In genomic region chr17:29613856-29614255, GRCh38 we compare ENCODE assay signal across 11 cellular contexts. TPM values are rescaled to one million over a fixed set of nuclear protein-coding genes. Genes with fewer than 3 reads are reported as not detected.
DNase-seq lines count a peak whose midpoint lies in the region; ATAC-seq, FAIRE-seq and TF ChIP-seq lines count a peak whose summit lies in the region.
"Had no signal": no experiment of that assay in that cellular context is flagged by ENCODE, and none has a peak within 500 bp of the region (broad histone marks: within the 10 kb centered on the region; RNA-seq: fewer than 3 reads in every experiment).

No MANE protein-coding gene starts in this region.

- no peak overlapping the region for H3K4me3 ChIP-seq in DOHH2 (ENCODE audit: low read length)
- H3K4me3 ChIP-seq in hepatocyte: no peak overlapping the region
- H3K4me3 ChIP-seq in sigmoid colon: peak overlapping the region; percentile 12 to 40 (median 23)

- peaks cover 3% of the 10 kb centered on the region for H3K27me3 Mint-ChIP-seq in activated B cell treated with CpG ODN at 0.5 μM for 24 hours

- DNase-seq in activated B cell treated with CpG ODN at 0.5 μM for 24 hours (no peak), hepatocyte (ENCODE audit: low spot score) (no peak), sigmoid colon (peak; percentile 70), cerebellum (ENCODE audit: low spot score) (no peak), GM12891 (ENCODE audit: insufficient read length, low spot score) (no peak), NCI-H187 treated with DMSO at 0.1 percent for 48 hours (lab: John Stamatoyannopoulos, UW) (no peak), NCI-H1694 treated with DMSO at 0.1 percent for 48 hours (lab: John Stamatoyannopoulos, UW) (no peak)
- DNase-seq: NCI-H226 had no signal

- no peak for FAIRE-seq in GM12891 (lab: Jason Lieb, UNC)
- FAIRE-seq: kidney, TTC549 had no signal

- no peak for TF ChIP-seq POLR2A in sigmoid colon (IDR thresholded peaks at IDR 0.05)
- TF ChIP-seq POLR2A in GM12891 (IDR thresholded peaks at IDR 0.05; ENCODE audit: low read depth, low read length): no peak

- H3F3A ChIP-seq in DOHH2 (ENCODE audit: control insufficient read depth, insufficient read depth): no peaks in the 10 kb centered on the region; the same call in 1 of the 2 replicates

- 51% methylated on average over 11 of the region's 13 CpGs for WGBS in hepatocyte (ENCODE audit: low lambda C conversion rate, missing lambda C conversion rate)
- WGBS in sigmoid colon, 2 donors: 15 to 23% methylated on average over 13 of the region's 13 CpGs

- H3K4me3 Mint-ChIP-seq in activated B cell treated with CpG ODN at 0.5 μM for 24 hours: peak overlapping the region; percentile 29

- H3K4me2 ChIP-seq in DOHH2 (ENCODE audit: low read length) (peak overlapping the region; percentile 52), hepatocyte (peak overlapping the region; percentile 71)

- H2AFZ ChIP-seq in hepatocyte: no peak overlapping the region

- no peaks in the 10 kb centered on the region for H3K36me3 Mint-ChIP-seq in activated B cell treated with CpG ODN at 0.5 μM for 24 hours (ENCODE audit: low read depth)

- peaks cover 38% of the 10 kb centered on the region for H3K4me1 Mint-ChIP-seq in activated B cell treated with CpG ODN at 0.5 μM for 24 hours

- no peak for TF ChIP-seq CTCF in DOHH2 (IDR thresholded peaks at IDR 0.05; ENCODE audit: low read depth, low read length, poor library complexity, severe bottlenecking)
- no peak for TF ChIP-seq CTCF in activated B cell treated with CpG ODN at 0.5 μM for 24 hours (IDR thresholded peaks at IDR 0.05)
- TF ChIP-seq CTCF in hepatocyte (IDR thresholded peaks at IDR 0.05; ENCODE audit: poor library complexity): no peak
- no peak for TF ChIP-seq CTCF in sigmoid colon (IDR thresholded peaks at IDR 0.05)

- H3K79me2 ChIP-seq in DOHH2 (ENCODE audit: control insufficient read depth, low read length) (no peaks in the 10 kb centered on the region), hepatocyte (no peaks in the 10 kb centered on the region)

- no peak for TF ChIP-seq EP300 in sigmoid colon (IDR thresholded peaks at IDR 0.05)

- CTCF ChIA-PET in activated B cell treated with CpG ODN at 0.5 μM for 24 hours (lab: Charles Lee): interaction anchor here (0.8 to 2.1 kb wide), 10 partner anchors 22 to 244 kb away, joined by 3 to 10 read pairs (median 4); partner anchors contain the start of gene ANKRD13B

- no peak overlapping the region for H3K27ac Mint-ChIP-seq in activated B cell treated with CpG ODN at 0.5 μM for 24 hours

- H3K9me3 ChIP-seq in DOHH2 (ENCODE audit: control insufficient read depth, insufficient read depth, low read length) (no peaks in the 10 kb centered on the region), hepatocyte (ENCODE audit: low read depth) (no peaks in the 10 kb centered on the region), sigmoid colon (no peaks in the 10 kb centered on the region)

- H3K27me3 ChIP-seq in DOHH2 (ENCODE audit: control insufficient read depth, low read length): peaks cover 13% of the 10 kb centered on the region
- peaks cover 51% of the 10 kb centered on the region for H3K27me3 ChIP-seq in hepatocyte
- H3K27me3 ChIP-seq in sigmoid colon: no peaks in the 10 kb centered on the region

- H3K9me3 Mint-ChIP-seq in activated B cell treated with CpG ODN at 0.5 μM for 24 hours: no peaks in the 10 kb centered on the region

- intact Hi-C loops in activated B cell treated with CpG ODN at 0.5 μM for 24 hours (cut with micrococcal nuclease): loop anchor here (1.0 to 10.0 kb wide), 3 partner anchors 34 to 469 kb away; partner anchors contain the start of gene TP53I13
- intact Hi-C loops in sigmoid colon (cut with DNase I): loop anchor here (1.0 to 10.0 kb wide), 2 partner anchors 23 to 151 kb away; no protein-coding TSS in a partner anchor

- no peak overlapping the region for H3K27ac ChIP-seq in DOHH2 (ENCODE audit: low read depth, low read length)
- H3K27ac ChIP-seq in hepatocyte: no peak overlapping the region
- peak overlapping the region in 3 of 4 donors; percentile 12 to 69 (median 44) for H3K27ac ChIP-seq in sigmoid colon

- H3K9me2 ChIP-seq in DOHH2 (replicated peaks; ENCODE audit: control insufficient read depth, low read length) (no peaks in the 10 kb centered on the region), hepatocyte (replicated peaks; ENCODE audit: insufficient read depth) (no peaks in the 10 kb centered on the region)

- peaks cover 17% of the 10 kb centered on the region for H4K20me1 ChIP-seq in DOHH2 (ENCODE audit: control insufficient read depth, insufficient read depth, low read depth, low read length)
- H4K20me1 ChIP-seq in hepatocyte (ENCODE audit: insufficient read depth, poor library complexity, severe bottlenecking): no peaks in the 10 kb centered on the region

- H3K4me1 ChIP-seq in DOHH2 (ENCODE audit: control insufficient read depth, low read length): peaks cover 50% of the 10 kb centered on the region
- H3K4me1 ChIP-seq in hepatocyte (ENCODE audit: insufficient read depth): peaks cover 26% of the 10 kb centered on the region
- peaks cover 0 to 64% (median 61%) of the 10 kb centered on the region in 4 donors for H3K4me1 ChIP-seq in sigmoid colon

- POLR2A ChIA-PET in activated B cell treated with CpG ODN at 0.5 μM for 24 hours (lab: Charles Lee): interaction anchor here (0.6 to 1.5 kb wide), 10 partner anchors 9 to 316 kb away, joined by 3 to 10 read pairs (median 4); partner anchors contain the start of genes ABHD15, CORO6 and SSH2

- ATAC-seq in activated B cell treated with CpG ODN at 0.5 μM for 24 hours (ENCODE audit: low read depth): no peak

- peaks cover 10% of the 10 kb centered on the region; the same call in 1 of the 2 replicates for H3K36me3 ChIP-seq in DOHH2 (ENCODE audit: control insufficient read depth, low read length)
- H3K36me3 ChIP-seq in hepatocyte (replicated peaks; ENCODE audit: insufficient read depth, low read depth): no peaks in the 10 kb centered on the region
- no peaks in the 10 kb centered on the region for H3K36me3 ChIP-seq in sigmoid colon

TF ChIP-seq in GM12891, 5 proteins besides CTCF, POLR2A, EP300 and RAD21:
- TF ChIP-seq TAF1 (IDR thresholded peaks at IDR 0.05; ENCODE audit: low read depth, low read length) (no peak), POLR2AphosphoS5 (IDR thresholded peaks at IDR 0.05; ENCODE audit: low read depth, low read length) (no peak), POU2F2 (IDR thresholded peaks at IDR 0.05; ENCODE audit: low read depth, low read length) (no peak), SPI1 (IDR thresholded peaks at IDR 0.05; ENCODE audit: low read depth, low read length) (no peak), PAX5 (IDR thresholded peaks at IDR 0.05; ENCODE audit: insufficient read depth, low read length, severe bottlenecking) (no peak)

RNA-seq across cellular contexts. Expression of gene CORO6, which starts 8.9 kb away (rescaled TPM):
- total RNA-seq in activated B cell treated with CpG ODN at 0.5 μM for 24 hours (4.1 and 5.1 TPM in 2 replicates), hepatocyte (0.83 and 1.5 TPM in 2 replicates), sigmoid colon (10 to 100 TPM; 23.9 to 94.4 (median 35.1) TPM), cerebellum (1.3 TPM)
- polyA plus RNA-seq in hepatocyte (1.9 and 3.4 TPM in 2 replicates), sigmoid colon (1 to 10 TPM in 2 of 3 donors, under 1 TPM in 1; 0.23 to 4.9 (median 3.0) TPM)
- polyA plus RNA-seq in GM12891 (2012; ENCODE audit: low read depth, missing spikeins): 1.5 TPM

RNA-seq across cellular contexts. Expression of gene ANKRD13B, which starts 20.9 kb away (rescaled TPM):
- total RNA-seq in activated B cell treated with CpG ODN at 0.5 μM for 24 hours (3.5 and 5.2 TPM in 2 replicates), hepatocyte (3.5 and 5.1 TPM in 2 replicates), sigmoid colon (10 to 100 TPM in 1 of 4 donors, 1 to 10 TPM in 3; 5.4 to 17.2 (median 6.2) TPM), cerebellum (28.6 TPM)
- polyA plus RNA-seq in hepatocyte (7.2 and 11.6 TPM in 2 replicates), sigmoid colon (1 to 10 TPM; 1.6 to 5.2 (median 3.0) TPM)
- 1.4 TPM for polyA plus RNA-seq in GM12891 (2012; ENCODE audit: low read depth, missing spikeins)

RNA-seq across cellular contexts. Expression of gene GIT1, which starts 24.4 kb away (rescaled TPM):
- total RNA-seq in activated B cell treated with CpG ODN at 0.5 μM for 24 hours: 41.7 and 45.3 TPM in 2 replicates
- 18.6 and 20.0 TPM in 2 replicates for total RNA-seq in hepatocyte
- 35.2 and 46.3 TPM in 2 replicates for polyA plus RNA-seq in hepatocyte
- total RNA-seq in sigmoid colon: 10 to 100 TPM; 13.6 to 31.3 (median 16.8) TPM
- polyA plus RNA-seq in sigmoid colon: 10 to 100 TPM; 16.9 to 28.5 (median 18.0) TPM
- 35.7 TPM for total RNA-seq in cerebellum
- polyA plus RNA-seq in GM12891 (2012; ENCODE audit: low read depth, missing spikeins): 13.2 TPM

RNA-seq across cellular contexts. Expression of gene TP53I13, which starts 45.4 kb away (rescaled TPM):
- 65.1 and 71.2 TPM in 2 replicates for total RNA-seq in activated B cell treated with CpG ODN at 0.5 μM for 24 hours
- total RNA-seq in hepatocyte: 43.4 and 52.9 TPM in 2 replicates
- polyA plus RNA-seq in hepatocyte: 92.9 and 94.2 TPM in 2 replicates
- total RNA-seq in sigmoid colon: 10 to 100 TPM; 28.8 to 41.8 (median 35.4) TPM
- polyA plus RNA-seq in sigmoid colon: 10 to 100 TPM; 14.4 to 79.0 (median 20.3) TPM
- 11.7 TPM for total RNA-seq in cerebellum
- polyA plus RNA-seq in GM12891 (2012; ENCODE audit: low read depth, missing spikeins): 12.4 TPM

RNA-seq across cellular contexts. Expression of gene ABHD15, which starts 47.0 kb away (rescaled TPM):
- total RNA-seq in activated B cell treated with CpG ODN at 0.5 μM for 24 hours (11.0 and 11.2 TPM in 2 replicates), hepatocyte (16.8 and 19.2 TPM in 2 replicates), sigmoid colon (10 to 100 TPM in 1 of 4 donors, 1 to 10 TPM in 3; 4.1 to 10.8 (median 6.7) TPM), cerebellum (1.8 TPM)
- polyA plus RNA-seq in hepatocyte (11.0 and 11.8 TPM in 2 replicates), sigmoid colon (10 to 100 TPM in 1 of 3 donors, 1 to 10 TPM in 2; 4.9 to 10.3 (median 5.4) TPM)
- polyA plus RNA-seq in GM12891 (2012; ENCODE audit: low read depth, missing spikeins): 1.9 TPM

Comparison
In these comparisons a context has a peak if more than half of its experiments do, and no peak if none do; other contexts are left out.
1. H3K27ac ChIP-seq: peak in sigmoid colon (3 of 4); none in DOHH2 (single experiment) and hepatocyte (single experiment).
2. H3K4me3 ChIP-seq: peak in sigmoid colon (4 of 4); none in DOHH2 (single experiment) and hepatocyte (single experiment).